20 cellular contexts compared by ENCODE assay signal in the genomic region with DNA sequence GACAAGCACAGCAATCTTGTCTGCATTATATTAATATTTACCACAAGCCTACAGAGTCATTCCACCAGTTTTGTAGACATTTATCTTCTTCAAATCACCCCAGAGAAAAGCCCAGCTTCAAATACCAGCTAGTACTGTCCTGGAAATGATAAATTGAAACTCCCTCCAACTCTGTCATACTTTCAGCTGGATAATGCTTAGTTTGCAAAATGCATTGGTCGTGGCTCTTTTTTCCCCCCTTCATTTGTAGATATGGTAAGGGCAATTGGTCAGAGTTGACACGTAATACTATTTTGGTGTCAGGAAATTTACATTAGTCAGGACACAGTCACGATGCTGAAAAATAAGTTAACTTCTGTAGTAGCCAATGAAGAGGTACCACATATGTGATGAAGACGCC. TPM values are rescaled to one million over a fixed set of nuclear protein-coding genes. Genes with fewer than 3 reads are reported as not detected.
DNase-seq lines count a peak whose midpoint lies in the region; ATAC-seq, FAIRE-seq and TF ChIP-seq lines count a peak whose summit lies in the region.
"Had no signal": no experiment of that assay in that cellular context is flagged by ENCODE, and none has a peak within 500 bp of the region (broad histone marks: within the 10 kb centered on the region; RNA-seq: fewer than 3 reads in every experiment).

No MANE protein-coding gene starts in this region.

- H2BK12ac ChIP-seq in H1 (ENCODE audit: low read depth, low read length): no peak overlapping the region

- TF ChIP-seq RAD21 in H1 (IDR thresholded peaks at IDR 0.05 in 1 of 2, conservative IDR thresholded peaks at IDR 0.05 in 1 of 2; ENCODE audit: low read depth in 2 of 2, low read length in 2 of 2): no peak

- no peak overlapping the region for H3K4me3 ChIP-seq in H1 (ENCODE audit: extremely low read depth in 1 of 4, insufficient read depth in 2 of 4, low read depth in 3 of 4, low read length in 4 of 4)
- H3K4me3 ChIP-seq: GM12878, HAP-1 had no signal

- no peaks in the 10 kb centered on the region for H3K27me3 ChIP-seq in H1 (replicated peaks in 1 of 4; ENCODE audit: control insufficient read depth in 3 of 4, extremely low read depth in 1 of 4, insufficient read depth in 3 of 4, low read length in 3 of 4)
- H3K27me3 ChIP-seq: BE2C had no signal

- H3K36me3 ChIP-seq in H1 (ENCODE audit: control insufficient read depth in 2 of 4, insufficient read depth in 4 of 4, low read length in 3 of 4): no peaks in the 10 kb centered on the region
- H3K36me3 ChIP-seq: BE2C, HAP-1 had no signal

- DNase-seq in HT1080 (ENCODE audit: low read depth) (peak; percentile 6), RKO (ENCODE audit: low spot score) (peak; percentile 15), H1 (ENCODE audit: low read depth in 1 of 2, low spot score in 2 of 2) (no peak), anterior cingulate cortex (lab: John Stamatoyannopoulos, UW) (no peak), NCI-H146 treated with DMSO at 0.1 percent for 48 hours (lab: John Stamatoyannopoulos, UW; ENCODE audit: unreplicated experiment) (no peak)
- DNase-seq: ACHN; BE2C; C1 segment of cervical spinal cord; CD4-positive, CD25-positive, alpha-beta regulatory T cell; CD8-positive, alpha-beta memory T cell; COR-L47; DMS53; DND-41; EL had no signal

- no peak overlapping the region for H2BK15ac ChIP-seq in H1 (ENCODE audit: low read length)

- H3K56ac ChIP-seq in H1 (replicated peaks; ENCODE audit: insufficient read length, low read depth, low read length): no peak overlapping the region

- no peaks in the 10 kb centered on the region for H3K79me1 ChIP-seq in H1 (ENCODE audit: low read depth, low read length)

- no peaks in the 10 kb centered on the region for H4K20me1 ChIP-seq in H1 (replicated peaks in 1 of 2; ENCODE audit: control insufficient read depth in 1 of 2, insufficient read depth in 2 of 2, low read length in 2 of 2)

- no peak overlapping the region for H3K14ac ChIP-seq in H1 (ENCODE audit: insufficient read length)

- H3K4me1 ChIP-seq in H1 (replicated peaks in 1 of 4; ENCODE audit: control insufficient read depth in 3 of 4, insufficient read depth in 4 of 4, low read length in 3 of 4): no peaks in the 10 kb centered on the region
- H3K4me1 ChIP-seq: BE2C, HAP-1 had no signal

- no peak overlapping the region for H3K4me2 ChIP-seq in H1 (ENCODE audit: insufficient read depth in 1 of 2, low read depth in 2 of 2, low read length in 2 of 2)

- peaks cover 7% of the 10 kb centered on the region for H3K4me1 Mint-ChIP-seq in activated T-helper 17 cell treated with anti-CD3 and anti-CD28 coated beads, Interleukin-2, amount 50 U/mL, for 72 hours

- no peak overlapping the region for H2BK20ac ChIP-seq in H1 (ENCODE audit: low read length)

- H3K4me3 Mint-ChIP-seq in activated T-helper 17 cell treated with anti-CD3 and anti-CD28 coated beads, Interleukin-2, amount 50 U/mL, for 72 hours: no peak overlapping the region
- H3K4me3 Mint-ChIP-seq: CD4-positive, CD25-positive, alpha-beta regulatory T cell; CD8-positive, alpha-beta memory T cell had no signal

- H3K23me2 ChIP-seq in H1 (ENCODE audit: low read depth, low read length): no peaks in the 10 kb centered on the region

- H3K79me2 ChIP-seq in H1 (ENCODE audit: control insufficient read depth in 1 of 2, insufficient read depth in 2 of 2, low read length in 2 of 2): no peaks in the 10 kb centered on the region

- no peak overlapping the region for H3K4ac ChIP-seq in H1 (replicated peaks; ENCODE audit: insufficient read length, low read depth, low read length)

- H2BK120ac ChIP-seq in H1 (replicated peaks; ENCODE audit: low read depth, low read length): no peak overlapping the region

- H2AFZ ChIP-seq in H1 (ENCODE audit: low read length): no peak overlapping the region

- H3K18ac ChIP-seq in H1 (ENCODE audit: extremely low read depth, low read length): no peak overlapping the region

- no peak for TF ChIP-seq CTCF in H1 (IDR thresholded peaks at IDR 0.05; ENCODE audit: control extremely low read depth in 1 of 3, insufficient read depth in 1 of 3, low read depth in 1 of 3, low read length in 3 of 3)

- CTCF ChIA-PET in H1 (lab: Charles Lee; ENCODE audit: partially characterized antibody): interaction anchor here (0.9 to 1.2 kb wide), 3 partner anchors 8 to 473 kb away, joined by 3 to 4 read pairs (median 3); no protein-coding TSS in a partner anchor

- no peak overlapping the region for H3K27ac Mint-ChIP-seq in activated T-helper 17 cell treated with anti-CD3 and anti-CD28 coated beads, Interleukin-2, amount 50 U/mL, for 72 hours
- H3K27ac Mint-ChIP-seq: CD4-positive, CD25-positive, alpha-beta regulatory T cell; CD8-positive, alpha-beta memory T cell had no signal

- H3K27ac ChIP-seq in H1 (ENCODE audit: low read depth, low read length): no peak overlapping the region

- POLR2A ChIA-PET in H1 (lab: Charles Lee; ENCODE audit: partially characterized antibody): no interaction called here

- no peaks in the 10 kb centered on the region for H3K9me3 Mint-ChIP-seq in activated T-helper 17 cell treated with anti-CD3 and anti-CD28 coated beads, Interleukin-2, amount 50 U/mL, for 72 hours
- H3K9me3 Mint-ChIP-seq: CD8-positive, alpha-beta memory T cell had no signal

- WGBS in H1 (ENCODE audit: extremely low coverage in 1 of 2, insufficient coverage in 1 of 2, insufficient read length in 1 of 2, insufficient replicate concordance in 2 of 2, low coverage in 1 of 2, low lambda C conversion rate in 2 of 2, missing lambda C conversion rate in 1 of 2), 2 experiments: 91% methylated on average over 4 of the region's 4 CpGs; no CpG with 5 or more reads in 1 of the 2 experiments

- H3K23ac ChIP-seq in H1 (ENCODE audit: insufficient read length): no peak overlapping the region

- FAIRE-seq in H1 (lab: Jason Lieb, UNC): no peak
- FAIRE-seq: GM12878 had no signal

- ATAC-seq in activated T-helper 17 cell treated with anti-CD3 and anti-CD28 coated beads, Interleukin-2, amount 50 U/mL, for 72 hours (replicated peaks): no peak
- ATAC-seq: GM12878 had no signal

- no peak overlapping the region for H2BK5ac ChIP-seq in H1 (ENCODE audit: low read depth, low read length)

- H3K9me3 ChIP-seq in H1 (ENCODE audit: insufficient read depth in 2 of 2, low read depth in 1 of 2, low read length in 1 of 2): no peaks in the 10 kb centered on the region
- H3K9me3 ChIP-seq: BE2C, HAP-1 had no signal

- H4K5ac ChIP-seq in H1 (ENCODE audit: insufficient read length, low read depth, low read length): no peak overlapping the region

- H3K27me3 Mint-ChIP-seq in activated T-helper 17 cell treated with anti-CD3 and anti-CD28 coated beads, Interleukin-2, amount 50 U/mL, for 72 hours: no peaks in the 10 kb centered on the region
- H3K27me3 Mint-ChIP-seq: CD8-positive, alpha-beta memory T cell had no signal

- no peak for TF ChIP-seq POLR2A in H1 (IDR thresholded peaks at IDR 0.05; ENCODE audit: control extremely low read depth in 1 of 2, low read depth in 2 of 2, low read length in 2 of 2)

- no peak overlapping the region for H2AK5ac ChIP-seq in H1 (ENCODE audit: low read depth, low read length)

- H3K36me3 Mint-ChIP-seq in activated T-helper 17 cell treated with anti-CD3 and anti-CD28 coated beads, Interleukin-2, amount 50 U/mL, for 72 hours (ENCODE audit: low read depth): no peaks in the 10 kb centered on the region
- H3K36me3 Mint-ChIP-seq: CD4-positive, CD25-positive, alpha-beta regulatory T cell; CD8-positive, alpha-beta memory T cell had no signal

- TF ChIP-seq EP300 in H1 (IDR thresholded peaks at IDR 0.05; ENCODE audit: borderline replicate concordance in 1 of 2, low read depth in 2 of 2, low read length in 2 of 2): no peak

- H4K91ac ChIP-seq in H1 (replicated peaks; ENCODE audit: insufficient read length, low read length): no peak overlapping the region

- no peak overlapping the region for H3K9ac ChIP-seq in H1 (replicated peaks in 1 of 4; ENCODE audit: extremely low read depth in 1 of 4, low read depth in 3 of 4, low read length in 3 of 4)

- no peak overlapping the region for H4K8ac ChIP-seq in H1 (ENCODE audit: extremely low read depth, insufficient read depth, low read length)

TF ChIP-seq in H1, 55 proteins besides CTCF, POLR2A, EP300 and RAD21:
- TF ChIP-seq MAFK (IDR thresholded peaks at IDR 0.05; ENCODE audit: low read depth, low read length) (0 out of 2 replicates have a peak, but pooled peaks have one; percentile 13), CEBPB (IDR thresholded peaks at IDR 0.05; ENCODE audit: low read depth, low read length) (no peak), CHD1 (IDR thresholded peaks at IDR 0.05; ENCODE audit: low read depth, low read length) (no peak)

RNA-seq across cellular contexts. Expression of gene HMHB1, which starts 21.2 kb away (rescaled TPM):
- total RNA-seq in HT1080 (2014; rRNA removed; shearing (Covaris generic)): not detected in 2 replicates
- polyA plus RNA-seq in HT1080 (2015; cell fraction: cytosol; rRNA removed): not detected in 2 replicates
- polyA plus RNA-seq in HT1080 (2015; cell fraction: nucleus; rRNA removed): not detected in 2 replicates
- not detected in 2 replicates for total RNA-seq in H1 (2021; fragmentation: NEBNext Ultra II Directional; extraction: Animal tissue kit (Norgen Biotek cat#: 25700))
- polyA plus RNA-seq in H1 (2011; rRNA removed): not detected in 2 replicates
- not detected for polyA plus RNA-seq in H1 (2011; cell fraction: cytosol; rRNA removed)
- polyA plus RNA-seq in H1 (2011; cell fraction: nucleus; rRNA removed): not detected
- not detected in 4 replicates for polyA plus RNA-seq in H1 (2012, experiment 1 of 2)
- polyA plus RNA-seq in H1 (2012, experiment 2 of 2): not detected
- not detected for polyA plus RNA-seq in H1 (2013, experiment 1 of 2)
- not detected for polyA plus RNA-seq in H1 (2013, experiment 2 of 2)
- not detected in 2 replicates for polyA minus RNA-seq in H1 (2011; rRNA and poly(A)+ RNA removed)
- polyA minus RNA-seq in H1 (2011; cell fraction: cytosol; rRNA and poly(A)+ RNA removed): not detected
- not detected for polyA minus RNA-seq in H1 (2011; cell fraction: nucleus; rRNA and poly(A)+ RNA removed)
- not detected for total RNA-seq in activated T-helper 17 cell treated with anti-CD3 and anti-CD28 coated beads, Interleukin-2, amount 50 U/mL, for 72 hours
- total RNA-seq: A172; CD4-positive, CD25-positive, alpha-beta regulatory T cell; CD8-positive, alpha-beta memory T cell; G401; H4 had no signal
- polyA plus RNA-seq: CD8-positive, alpha-beta memory T cell had no signal

Comparison
In these comparisons a context has a peak if more than half of its experiments do, and no peak if none do; other contexts are left out.
1. DNase-seq: peak in HT1080 (single experiment) and RKO (single experiment); none in H1 (0 of 2), anterior cingulate cortex (0 of 58) and NCI-H146 treated with DMSO at 0.1 percent for 48 hours (single experiment).